ENCODE assay signal across 1 cellular context in genomic region chr1:88961081-88961480, GRCh38.
TF ChIP-seq lines count a peak whose summit lies in the region.

No MANE protein-coding gene starts in this region.

TF ChIP-seq in HepG2, 621 proteins besides CTCF, POLR2A, EP300 and RAD21:
- TF ChIP-seq ARNTL (CRISPR knock-in tag; IDR thresholded peaks at IDR 0.05) (no peak), MAFF (IDR thresholded peaks at IDR 0.05; ENCODE audit: low read depth, low read length) (0 out of 2 replicates have a peak, but pooled peaks have one; percentile 18), MAFK (conservative IDR thresholded peaks at IDR 0.05 in 1 of 2, IDR thresholded peaks at IDR 0.05 in 1 of 2; ENCODE audit: low read length in 2 of 2) (peak; percentile 14 to 49; a peak in 1 of 4 replicates)
